30 cellular contexts compared by ENCODE assay signal in genomic region chr2:47513981-47514520, GRCh38. TPM values are rescaled to one million over a fixed set of nuclear protein-coding genes. Genes with fewer than 3 reads are reported as not detected.
"Had no signal": no experiment of that assay in that cellular context is flagged by ENCODE, and none has a peak within 500 bp of the region (broad histone marks: within the 10 kb centered on the region; RNA-seq: fewer than 3 reads in every experiment).

No MANE protein-coding gene starts in this region.

- ATAC-seq: foreskin keratinocyte; gastroesophageal sphincter; heart left ventricle; left cardiac atrium; left lung; naive thymus-derived CD8-positive, alpha-beta T cell; pancreas; stimulated activated effector memory CD8-positive, alpha-beta T cell treated with anti-CD3 and anti-CD28 coated beads, Interleukin-12 subunit alpha, Interleukin-12 subunit beta, amount 100 ng/mL, for 72 hours had no signal

- H3K4me1 Mint-ChIP-seq: stimulated activated effector memory CD8-positive, alpha-beta T cell treated with anti-CD3 and anti-CD28 coated beads, Interleukin-12 subunit alpha, Interleukin-12 subunit beta, amount 100 ng/mL, for 72 hours had no signal

- H3K27ac Mint-ChIP-seq: nephron progenitor cell; stimulated activated effector memory CD8-positive, alpha-beta T cell treated with anti-CD3 and anti-CD28 coated beads, Interleukin-12 subunit alpha, Interleukin-12 subunit beta, amount 100 ng/mL, for 72 hours had no signal

- H3K4me2 ChIP-seq: hepatocyte had no signal

- H3K27ac ChIP-seq: esophagus muscularis mucosa, foreskin keratinocyte, gastroesophageal sphincter, heart left ventricle, hepatocyte, left lung, pancreas, prostate gland, right atrium auricular region, sigmoid colon, stomach, thyroid gland, upper lobe of left lung, uterus had no signal

- H3K36me3 Mint-ChIP-seq: stimulated activated effector memory CD8-positive, alpha-beta T cell treated with anti-CD3 and anti-CD28 coated beads, Interleukin-12 subunit alpha, Interleukin-12 subunit beta, amount 100 ng/mL, for 72 hours had no signal

- H3K4me3 Mint-ChIP-seq: naive thymus-derived CD8-positive, alpha-beta T cell; nephron progenitor cell; stimulated activated effector memory CD8-positive, alpha-beta T cell treated with anti-CD3 and anti-CD28 coated beads, Interleukin-12 subunit alpha, Interleukin-12 subunit beta, amount 100 ng/mL, for 72 hours had no signal

- H3K27me3 Mint-ChIP-seq: naive thymus-derived CD8-positive, alpha-beta T cell had no signal

- DNase-seq: effector CD4-positive, alpha-beta T cell; foreskin keratinocyte; heart left ventricle; left cardiac atrium; naive thymus-derived CD8-positive, alpha-beta T cell; nephron progenitor cell; pancreas; sigmoid colon; stimulated activated CD4-positive, alpha-beta T cell treated with anti-CD3 and anti-CD28 coated beads, Interleukin-2, amount 100 ng/mL, for 24 hours; stimulated activated CD4-positive, alpha-beta T cell treated with anti-CD3 and anti-CD28 coated beads, Interleukin-4, amount 100 ng/mL, for 24 hours; stimulated activated naive CD4-positive, alpha-beta T cell treated with Interleukin-2 at 50 U/mL for 16 hours; stomach; thyroid gland; upper lobe of left lung; uterus had no signal

- H3K4me3 ChIP-seq: dorsolateral prefrontal cortex, esophagus muscularis mucosa, gastroesophageal sphincter, heart left ventricle, hepatocyte, left lung, pancreas, prostate gland, right atrium auricular region, sigmoid colon, stomach, thyroid gland, upper lobe of left lung, uterus had no signal

- H3K9me3 Mint-ChIP-seq: nephron progenitor cell; stimulated activated effector memory CD8-positive, alpha-beta T cell treated with anti-CD3 and anti-CD28 coated beads, Interleukin-12 subunit alpha, Interleukin-12 subunit beta, amount 100 ng/mL, for 72 hours had no signal

- H3K4me1 ChIP-seq: esophagus muscularis mucosa, foreskin keratinocyte, gastroesophageal sphincter, heart left ventricle, left lung, pancreas, prostate gland, right atrium auricular region, sigmoid colon, stomach, thyroid gland, upper lobe of left lung, uterus had no signal

- H2AFZ ChIP-seq: hepatocyte had no signal

- H3K36me3 ChIP-seq: esophagus muscularis mucosa, gastroesophageal sphincter, heart left ventricle, left lung, pancreas, prostate gland, right atrium auricular region, sigmoid colon, stomach, thyroid gland, upper lobe of left lung, uterus had no signal

- H3K79me2 ChIP-seq: hepatocyte had no signal

- H3K9me3 ChIP-seq: esophagus muscularis mucosa, gastroesophageal sphincter, heart left ventricle, left lung, pancreas, prostate gland, right atrium auricular region, sigmoid colon, stomach, thyroid gland, uterus had no signal

- H3K27me3 ChIP-seq: dorsolateral prefrontal cortex, esophagus muscularis mucosa, foreskin keratinocyte, heart left ventricle, hepatocyte, pancreas, right atrium auricular region, sigmoid colon, thyroid gland, upper lobe of left lung, uterus had no signal

RNA-seq across cellular contexts. Expression of gene KCNK12, which starts 56.7 kb away (rescaled TPM):
- total RNA-seq: endothelial cell of umbilical vein, foreskin keratinocyte, gastroesophageal sphincter, left cardiac atrium, left lung, lung microvascular endothelial cell, mesenteric fat pad, myocyte, right atrium auricular region, skeletal muscle tissue, subcutaneous adipose tissue had no signal
- polyA plus RNA-seq: endothelial cell of umbilical vein, fibroblast of lung, foreskin keratinocyte had no signal
